Comparison of ENCODE assay signal across 8 cellular contexts in the genomic region with DNA sequence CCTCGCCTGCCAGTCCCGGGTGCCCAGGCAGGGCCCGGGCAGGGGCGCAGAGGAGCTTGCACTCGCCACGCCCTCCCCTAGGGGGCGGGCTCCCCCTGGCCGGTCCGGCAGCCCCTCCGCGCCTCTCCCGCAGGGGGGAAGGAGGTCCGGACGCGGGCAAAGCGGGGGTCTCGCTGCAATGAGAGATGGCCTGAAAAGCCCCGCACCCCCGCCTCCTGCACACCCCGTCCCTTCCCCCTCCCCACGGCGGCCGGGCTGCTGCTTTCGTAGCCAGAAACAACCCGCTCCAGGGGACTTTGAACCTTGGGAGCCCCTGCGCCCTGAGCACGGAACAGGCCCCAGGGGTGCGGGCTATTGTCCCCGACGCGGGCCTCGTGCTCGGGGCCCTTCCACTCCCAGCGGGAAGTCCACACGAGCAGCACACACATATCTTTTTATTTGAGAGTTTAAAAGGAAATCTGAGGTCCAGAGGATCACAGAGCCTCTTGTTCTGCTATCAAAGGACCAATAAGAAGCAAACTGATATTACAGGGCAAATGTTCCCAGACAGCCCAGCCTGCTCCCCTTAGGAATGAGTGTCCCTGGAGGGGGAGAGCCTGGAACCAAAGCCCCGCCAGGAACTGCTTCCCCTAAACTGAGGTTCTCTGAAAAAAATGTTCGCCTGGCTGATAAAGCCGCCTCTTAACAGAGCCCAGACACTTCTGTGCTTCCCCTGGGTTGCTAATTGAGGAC. TPM values are rescaled to one million over a fixed set of nuclear protein-coding genes. Genes with fewer than 3 reads are reported as not detected.
DNase-seq lines count a peak whose midpoint lies in the region; ATAC-seq and TF ChIP-seq lines count a peak whose summit lies in the region.

No MANE protein-coding gene starts in this region.

- peak; percentile 35 for ATAC-seq in activated naive CD8-positive, alpha-beta T cell treated with anti-CD3 and anti-CD28 coated beads, Interleukin-2, amount 50 U/mL, for 24 hours

- H3K27ac Mint-ChIP-seq in activated naive CD8-positive, alpha-beta T cell treated with anti-CD3 and anti-CD28 coated beads, Interleukin-2, amount 50 U/mL, for 24 hours: no peak overlapping the region

- no peaks in the 10 kb centered on the region for H3K9me2 ChIP-seq in hepatocyte (replicated peaks; ENCODE audit: insufficient read depth)

- H4K20me1 ChIP-seq in OCI-LY3 (ENCODE audit: insufficient read depth, low read length): no peaks in the 10 kb centered on the region
- H4K20me1 ChIP-seq in hepatocyte (ENCODE audit: insufficient read depth, poor library complexity, severe bottlenecking): no peaks in the 10 kb centered on the region

- H3K79me2 ChIP-seq in OCI-LY3 (ENCODE audit: low read length): no peaks in the 10 kb centered on the region
- no peaks in the 10 kb centered on the region for H3K79me2 ChIP-seq in hepatocyte

- peak; percentile 8 for DNase-seq in GF-D8 (lab: John Stamatoyannopoulos, UW)
- DNase-seq in activated naive CD8-positive, alpha-beta T cell treated with anti-CD3 and anti-CD28 coated beads, Interleukin-2, amount 50 U/mL, for 24 hours: peak; percentile 65
- DNase-seq in hepatocyte (ENCODE audit: low spot score): peak; percentile 84
- DNase-seq in GDM1 (lab: John Stamatoyannopoulos, UW): no peak
- DNase-seq in posterior vena cava (ENCODE audit: low spot score): no peak

- H3K9ac ChIP-seq in OCI-LY3 (ENCODE audit: low read length) (peak overlapping the region; percentile 67), skeletal muscle satellite cell (ENCODE audit: low read depth, low read length) (no peak overlapping the region)

- H3K27ac ChIP-seq in 22Rv1: peak overlapping the region; percentile 63
- H3K27ac ChIP-seq in OCI-LY3 (ENCODE audit: low read length): peak overlapping the region; percentile 38
- peak overlapping the region; percentile 95 for H3K27ac ChIP-seq in hepatocyte

- H3K4me3 ChIP-seq in OCI-LY3 (ENCODE audit: low read length) (peak overlapping the region; percentile 73), hepatocyte (no peak overlapping the region), skeletal muscle satellite cell (ENCODE audit: low read length) (no peak overlapping the region)

- WGBS in hepatocyte (ENCODE audit: low lambda C conversion rate, missing lambda C conversion rate): 5% methylated on average over 24 of the region's 38 CpGs

- H3K9me3 ChIP-seq in OCI-LY3 (ENCODE audit: insufficient read depth, low read length) (no peaks in the 10 kb centered on the region), hepatocyte (ENCODE audit: low read depth) (no peaks in the 10 kb centered on the region), skeletal muscle satellite cell (replicated peaks; ENCODE audit: low read length) (no peaks in the 10 kb centered on the region)

- TF ChIP-seq CTCF in 22Rv1 (IDR thresholded peaks at IDR 0.05) (peak; percentile 92), OCI-LY3 (IDR thresholded peaks at IDR 0.05; ENCODE audit: low read depth, low read length) (peak; percentile 62), hepatocyte (IDR thresholded peaks at IDR 0.05; ENCODE audit: poor library complexity) (peak; percentile 69)

- H3K36me3 Mint-ChIP-seq in activated naive CD8-positive, alpha-beta T cell treated with anti-CD3 and anti-CD28 coated beads, Interleukin-2, amount 50 U/mL, for 24 hours (ENCODE audit: low read depth): no peaks in the 10 kb centered on the region

- H3K4me1 Mint-ChIP-seq in activated naive CD8-positive, alpha-beta T cell treated with anti-CD3 and anti-CD28 coated beads, Interleukin-2, amount 50 U/mL, for 24 hours: peaks cover 26% of the 10 kb centered on the region

- H3K9me3 Mint-ChIP-seq in activated naive CD8-positive, alpha-beta T cell treated with anti-CD3 and anti-CD28 coated beads, Interleukin-2, amount 50 U/mL, for 24 hours: no peaks in the 10 kb centered on the region

- no peaks in the 10 kb centered on the region for H3K27me3 ChIP-seq in OCI-LY3 (ENCODE audit: low read depth, low read length)
- H3K27me3 ChIP-seq in hepatocyte: peaks cover 34% of the 10 kb centered on the region
- peaks cover 62% of the 10 kb centered on the region for H3K27me3 ChIP-seq in skeletal muscle satellite cell (ENCODE audit: control insufficient read depth, insufficient read depth, low read length)

- peak overlapping the region; percentile 93 for H3K4me2 ChIP-seq in OCI-LY3 (ENCODE audit: low read length)
- H3K4me2 ChIP-seq in hepatocyte: peak overlapping the region; percentile 100
- H3K4me2 ChIP-seq in skeletal muscle satellite cell (ENCODE audit: low read length): peak overlapping the region; percentile 11

- intact Hi-C loops in posterior vena cava (cut with DNase I): loop anchor here in 1 of 2 donors (10.0 kb wide), 1 partner anchor 50 kb away; a partner anchor contains a TSS

- peaks cover 47% of the 10 kb centered on the region for H3K27me3 Mint-ChIP-seq in activated naive CD8-positive, alpha-beta T cell treated with anti-CD3 and anti-CD28 coated beads, Interleukin-2, amount 50 U/mL, for 24 hours

- H3K36me3 ChIP-seq in OCI-LY3 (replicated peaks; ENCODE audit: low read depth, low read length) (no peaks in the 10 kb centered on the region), hepatocyte (replicated peaks; ENCODE audit: insufficient read depth, low read depth) (no peaks in the 10 kb centered on the region), skeletal muscle satellite cell (ENCODE audit: insufficient read depth, low read length) (no peaks in the 10 kb centered on the region)

- H2AFZ ChIP-seq in OCI-LY3 (ENCODE audit: low read depth, low read length): peak overlapping the region; percentile 89
- H2AFZ ChIP-seq in hepatocyte: no peak overlapping the region

- H3K4me3 Mint-ChIP-seq in activated naive CD8-positive, alpha-beta T cell treated with anti-CD3 and anti-CD28 coated beads, Interleukin-2, amount 50 U/mL, for 24 hours: no peak overlapping the region

- H3K4me1 ChIP-seq in OCI-LY3 (ENCODE audit: low read length): peaks cover 17% of the 10 kb centered on the region
- peaks cover 61% of the 10 kb centered on the region for H3K4me1 ChIP-seq in hepatocyte (ENCODE audit: insufficient read depth)
- peaks cover 17% of the 10 kb centered on the region for H3K4me1 ChIP-seq in skeletal muscle satellite cell (ENCODE audit: control insufficient read depth, insufficient read depth, low read length)

RNA-seq across cellular contexts. Expression of a gene that starts 5.8 kb away (rescaled TPM):
- total RNA-seq in hepatocyte: 49.6 and 56.1 TPM in 2 replicates
- polyA plus RNA-seq in hepatocyte: 74.3 and 86.7 TPM in 2 replicates
- 9.9 and 10.9 TPM in 2 replicates for total RNA-seq in skeletal muscle satellite cell (2012; rRNA removed)
- total RNA-seq in posterior vena cava: 10 to 100 TPM; 11.5 to 14.4 TPM

RNA-seq across cellular contexts. Expression of a gene that starts 48.2 kb away (rescaled TPM):
- total RNA-seq in hepatocyte: 4.3 and 8.6 TPM in 2 replicates
- polyA plus RNA-seq in hepatocyte: 6.5 and 8.3 TPM in 2 replicates
- 1.5 and 3.5 TPM in 2 replicates for total RNA-seq in skeletal muscle satellite cell (2012; rRNA removed)
- total RNA-seq in posterior vena cava: 1 to 10 TPM; 4.4 to 5.1 TPM

Comparison
In these comparisons a context has a peak if more than half of its experiments do, and no peak if none do; other contexts are left out.
1. H3K27ac ChIP-seq: peak in every context shown above with its lines; median percentile 95 in hepatocyte; 63 in 22Rv1; 38 in OCI-LY3.
2. DNase-seq: peak in GF-D8 (single experiment), activated naive CD8-positive, alpha-beta T cell treated with anti-CD3 and anti-CD28 coated beads, Interleukin-2, amount 50 U/mL, for 24 hours (single experiment) and hepatocyte (single experiment); none in GDM1 (single experiment) and posterior vena cava (single experiment).
3. H3K4me2 ChIP-seq: peak in every context shown above with its lines; median percentile 100 in hepatocyte; 93 in OCI-LY3; 11 in skeletal muscle satellite cell.
4. Peak in every context shown above with its lines, with median percentiles within 50 percentile points of each other: CTCF ChIP-seq.